In genomic region chr12:30902606-30903005, GRCh38 we compare ENCODE assay signal across 26 cellular contexts.
"Had no signal": no experiment of that assay in that cellular context is flagged by ENCODE, and none has a peak within 500 bp of the region (broad histone marks: within the 10 kb centered on the region; RNA-seq: fewer than 3 reads in every experiment).

No MANE protein-coding gene starts in this region.

- H3K36me3 ChIP-seq: neural progenitor cell, ovary, right lobe of liver, sigmoid colon, suprapubic skin, tibial artery, transverse colon, upper lobe of right lung, uterus had no signal

- H3K9ac ChIP-seq: neural progenitor cell, parathyroid adenoma had no signal

- H3K27me3 ChIP-seq: neural progenitor cell, ovary, right lobe of liver, sigmoid colon, suprapubic skin, testis, transverse colon, upper lobe of right lung, uterus had no signal

- DNase-seq: natural killer cell; occipital lobe; ovary; posterior cingulate gyrus; psoas muscle; right cardiac atrium; right lobe of liver; sigmoid colon; small intestine; stimulated activated CD4-positive, alpha-beta T cell treated with anti-CD3 and anti-CD28 coated beads, Interleukin-15, amount 100 ng/mL, for 24 hours; stimulated activated CD4-positive, alpha-beta T cell treated with anti-CD3 and anti-CD28 coated beads, Interleukin-2, amount 100 ng/mL, for 24 hours; stimulated activated CD4-positive, alpha-beta T cell treated with anti-CD3 and anti-CD28 coated beads, Interleukin-2, amount 100 ng/mL, for 48 hours; stimulated activated CD4-positive, alpha-beta T cell treated with anti-CD3 and anti-CD28 coated beads, Interleukin-4, amount 100 ng/mL, for 24 hours; stimulated activated CD8-positive, alpha-beta memory T cell treated with anti-CD3 and anti-CD28 coated beads, Interleukin-4, amount 100 ng/mL, for 48 hours; stimulated activated naive CD4-positive, alpha-beta T cell; stimulated activated naive CD8-positive, alpha-beta T cell treated with anti-CD3 and anti-CD28 coated beads, Interleukin-15, amount 100 ng/mL, for 72 hours; stimulated activated naive CD8-positive, alpha-beta T cell treated with anti-CD3 and anti-CD28 coated beads, Interleukin-15, Interleukin-2, amounts not matched to agents 100 U/mL and 50 U/mL, for 24 hours; substantia nigra; testis; tibial artery; transverse colon; upper lobe of right lung; uterus had no signal

- H3K4me1 ChIP-seq: psoas muscle, right lobe of liver, sigmoid colon, testis, tibial artery, transverse colon, upper lobe of right lung, uterus had no signal

- H3K4me3 ChIP-seq: neural progenitor cell, ovary, psoas muscle, right lobe of liver, sigmoid colon, suprapubic skin, testis, tibial artery, transverse colon, upper lobe of right lung, uterus had no signal

- H3K9me3 ChIP-seq: ovary, psoas muscle, right lobe of liver, sigmoid colon, suprapubic skin, testis, tibial artery, transverse colon, upper lobe of right lung, uterus had no signal

- FAIRE-seq: small intestine had no signal
